In the genomic region with DNA sequence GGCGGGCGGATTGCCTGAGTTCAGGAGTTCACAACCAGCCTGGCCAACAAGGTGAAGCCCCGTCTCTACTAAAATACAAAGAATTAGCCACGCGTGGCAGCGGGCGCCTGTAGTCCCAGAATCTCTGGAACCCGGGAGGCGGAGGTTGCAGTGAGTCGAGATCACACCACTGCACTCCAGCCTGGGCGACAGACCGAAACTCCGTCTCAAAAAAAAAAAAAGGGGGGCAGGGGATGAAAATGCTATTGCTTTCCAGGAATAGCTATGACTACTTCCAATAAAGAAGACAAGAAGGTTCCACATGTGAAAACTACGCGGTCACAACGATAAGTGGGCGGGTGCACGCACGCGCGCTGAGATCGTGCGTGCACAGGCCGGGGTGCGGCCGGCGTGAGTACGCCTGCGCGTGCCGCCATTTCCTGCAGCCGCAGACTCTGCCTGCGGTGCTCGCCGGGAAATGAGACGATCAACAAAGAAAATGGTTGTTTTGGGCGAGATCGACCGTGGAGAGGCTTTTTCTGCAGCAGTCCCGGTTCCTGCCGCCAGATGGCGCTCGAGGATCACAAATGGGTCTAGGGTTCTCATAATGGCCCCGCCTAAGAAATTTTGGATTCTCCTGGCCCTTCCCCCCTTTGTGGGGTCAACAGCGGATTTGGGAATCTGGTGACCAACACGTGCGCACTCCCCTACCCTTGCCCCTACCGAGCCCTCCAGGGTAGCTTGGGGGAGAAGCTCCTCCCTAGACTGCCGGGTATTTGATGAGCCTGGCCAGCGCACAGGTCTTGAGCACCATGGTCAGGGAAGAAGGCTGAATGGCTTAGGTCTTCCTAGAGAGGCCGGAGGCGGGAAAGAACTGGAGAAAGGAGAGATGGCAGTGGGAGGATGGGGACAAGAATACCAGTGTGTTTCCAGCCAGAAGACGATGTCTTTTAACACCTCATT, we compare ENCODE assay signal across 8 cellular contexts. TPM values are rescaled to one million over a fixed set of nuclear protein-coding genes. Genes with fewer than 3 reads are reported as not detected.
DNase-seq lines count a peak whose midpoint lies in the region; FAIRE-seq and TF ChIP-seq lines count a peak whose summit lies in the region.

No MANE protein-coding gene starts in this region.

- H3K36me3 ChIP-seq in Loucy (ENCODE audit: insufficient read depth, low read length) (no peaks in the 10 kb centered on the region), stomach (no peaks in the 10 kb centered on the region)

- H3K27me3 Mint-ChIP-seq in neural crest cell (ENCODE audit: low read depth) = no peaks in the 10 kb centered on the region

- peak; percentile 67 for TF ChIP-seq CTCF in Loucy (conservative IDR thresholded peaks at IDR 0.05; ENCODE audit: low read length)
- peak; percentile 71 for TF ChIP-seq CTCF in fibroblast of villous mesenchyme (IDR thresholded peaks at IDR 0.05; ENCODE audit: insufficient read depth, low read depth, low read length)
- TF ChIP-seq CTCF in neural crest cell (conservative IDR thresholded peaks at IDR 0.05) = peak; percentile 91
- TF ChIP-seq CTCF in stomach (IDR thresholded peaks at IDR 0.05) = peak in 6 of 7 experiments; percentile 69 to 96 (median 78)

- no peak overlapping the region for H3K27ac Mint-ChIP-seq in neural crest cell (ENCODE audit: unreplicated experiment)

- intact Hi-C loops in stomach (cut with DNase I; ENCODE audit: low total_unique reads) = no loop called here

- H3K4me1 ChIP-seq in Loucy (ENCODE audit: insufficient read depth, low read length, poor library complexity, severe bottlenecking) (no peaks in the 10 kb centered on the region), stomach (peaks cover 0 to 7% (median 0%) of the 10 kb centered on the region in 4 donors)

- no peaks in the 10 kb centered on the region for H3K9me3 ChIP-seq in Loucy (ENCODE audit: insufficient read depth, low read depth, low read length)
- H3K9me3 ChIP-seq in stomach = no peaks in the 10 kb centered on the region

- DNase-seq in EL = peak; percentile 84
- peak; percentile 66 for DNase-seq in H54 (ENCODE audit: insufficient read length, low spot score)
- peak; percentile 96 for DNase-seq in activated effector memory CD4-positive, alpha-beta T cell treated with anti-CD3 and anti-CD28 coated beads, Interleukin-2, amount 50 U/mL, for 16 hours
- peak; percentile 87 for DNase-seq in fibroblast of villous mesenchyme (ENCODE audit: low read depth)
- DNase-seq in neural crest cell (ENCODE audit: low read depth, low spot score) = peak; percentile 92
- DNase-seq in stomach = peak; percentile 87

- H3K36me3 Mint-ChIP-seq in neural crest cell (ENCODE audit: low read depth) = no peaks in the 10 kb centered on the region

- no peaks in the 10 kb centered on the region for H3K9me3 Mint-ChIP-seq in neural crest cell

- 18 to 34% (median 29%) methylated on average over 29 to 53 of the region's 53 CpGs for WGBS in stomach, 5 donors

- peak overlapping the region; percentile 63 for H3K4me3 Mint-ChIP-seq in neural crest cell

- no peaks in the 10 kb centered on the region for H3F3A ChIP-seq in Loucy (ENCODE audit: low read depth)

- no peak for FAIRE-seq in H54 (lab: Jason Lieb, UNC)

- H3K9ac ChIP-seq in Loucy (ENCODE audit: low read depth, low read length, poor library complexity, severe bottlenecking) = peak overlapping the region; percentile 32

- H4K20me1 ChIP-seq in Loucy (ENCODE audit: insufficient read depth, low read length, poor library complexity, severe bottlenecking) = no peaks in the 10 kb centered on the region

- peak overlapping the region; percentile 58 for H3K4me2 ChIP-seq in Loucy (ENCODE audit: low read depth, low read length, poor library complexity, severe bottlenecking)

- H3K27me3 ChIP-seq in Loucy (ENCODE audit: insufficient read depth, low read length, poor library complexity, severe bottlenecking) (peaks cover 35% of the 10 kb centered on the region), stomach (no peaks in the 10 kb centered on the region)

- peak overlapping the region; percentile 95 for H2AFZ ChIP-seq in Loucy (ENCODE audit: low read length)

- TF ChIP-seq POLR2A in H54 (IDR thresholded peaks at IDR 0.05; ENCODE audit: low read depth, low read length) (0 out of 2 replicates have a peak, but pooled peaks have one; percentile 38), Raji (IDR thresholded peaks at IDR 0.05; ENCODE audit: insufficient read depth, low read depth, low read length) (peak; percentile 37; the same call in 1 of the 2 replicates), stomach (IDR thresholded peaks at IDR 0.05) (no peak)

- H3K79me2 ChIP-seq in Loucy (ENCODE audit: insufficient read depth, low read length) = no peaks in the 10 kb centered on the region

- no peak for TF ChIP-seq EP300 in stomach (IDR thresholded peaks at IDR 0.05)

- peak overlapping the region; percentile 53 for H3K4me3 ChIP-seq in Loucy (ENCODE audit: low read length, poor library complexity, severe bottlenecking)
- H3K4me3 ChIP-seq in fibroblast of villous mesenchyme (ENCODE audit: low read depth, low read length) = peak overlapping the region; percentile 40
- peak overlapping the region; percentile 21 to 35 (median 26) for H3K4me3 ChIP-seq in stomach

- peak overlapping the region; percentile 59 to 80 (median 70) for H3K27ac ChIP-seq in stomach

- no peaks in the 10 kb centered on the region for H3K9me2 ChIP-seq in Loucy (replicated peaks; ENCODE audit: low read depth, low read length)

- peaks cover 6% of the 10 kb centered on the region for H3K4me1 Mint-ChIP-seq in neural crest cell

RNA-seq across cellular contexts. Expression of gene PNMA5, which starts 35.1 kb away (rescaled TPM):
- 0.64 TPM in 1 of 2 replicates, not detected in the other for total RNA-seq in fibroblast of villous mesenchyme
- not detected in 2 replicates for total RNA-seq in neural crest cell
- total RNA-seq in stomach = not detected
- polyA plus RNA-seq in stomach = under 1 TPM in 1 of 3 donors, not detected in 2; 0.05 TPM

Comparison
In these comparisons a context has a peak if more than half of its experiments do, and no peak if none do; other contexts are left out.
1. Peak in every context shown above with its lines: DNase-seq, H3K4me3 ChIP-seq and H3K27ac ChIP-seq.
2. POLR2A ChIP-seq: peak in H54 (single experiment) and Raji (single experiment); none in stomach (0 of 4).